In the genomic region with DNA sequence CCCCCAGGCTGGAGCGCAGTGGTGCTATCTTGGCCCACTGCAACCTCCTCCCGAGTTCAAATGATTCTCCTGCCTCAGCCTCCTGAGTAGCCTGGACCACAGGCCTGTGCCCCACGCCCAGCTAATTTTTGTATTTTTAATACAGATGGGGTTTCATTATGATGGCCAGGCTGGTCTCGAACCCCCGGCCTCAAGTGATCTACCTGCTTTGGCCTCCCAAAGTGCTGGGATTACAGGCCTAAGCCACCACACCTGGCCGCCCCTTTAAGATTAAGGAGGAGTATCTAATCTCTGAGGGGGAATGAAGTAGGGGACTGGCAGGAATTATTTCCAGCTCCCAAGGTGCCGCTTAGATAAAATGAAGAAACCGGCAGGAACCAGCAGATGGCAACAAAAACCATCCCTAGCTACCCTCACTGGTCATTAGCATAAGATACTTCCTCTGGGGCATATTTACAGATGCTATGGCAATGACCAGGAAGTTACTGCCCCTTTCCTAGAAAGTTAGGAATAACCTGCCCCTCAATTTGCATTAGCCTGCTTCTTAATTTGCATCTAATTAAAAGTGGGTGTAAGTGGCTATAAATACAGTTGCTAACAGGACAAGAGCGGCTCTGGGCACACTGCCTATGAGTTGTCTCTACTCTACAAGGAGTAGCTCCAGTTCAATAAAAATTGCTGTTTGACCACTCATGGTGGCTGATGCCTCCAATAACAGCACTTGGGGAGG, we compare ENCODE assay signal across 8 cellular contexts.
DNase-seq lines count a peak whose midpoint lies in the region; ATAC-seq and TF ChIP-seq lines count a peak whose summit lies in the region.

No MANE protein-coding gene starts in this region.

- ATAC-seq in HG03460 (IDR thresholded peaks at IDR 0.05; ENCODE audit: unreplicated experiment), result peak; percentile 42

- no peak for TF ChIP-seq CTCF in RWPE1 (conservative IDR thresholded peaks at IDR 0.05; ENCODE audit: low read depth)

- POLR2A ChIA-PET in RWPE1 (lab: Yijun Ruan, JAX; ENCODE audit: low non-redundant PET), result no interaction called here

- H3K27ac ChIP-seq in RWPE1, result no peak overlapping the region

- CTCF ChIA-PET in RWPE1 (lab: Yijun Ruan, JAX), result interaction anchor here (0.6 to 1.1 kb wide), 2 partner anchors 8 to 14 kb away, joined by 3 to 4 read pairs; no protein-coding TSS in a partner anchor

- DNase-seq in DMS 273 treated with DMSO at 0.1 percent for 48 hours (lab: John Stamatoyannopoulos, UW), result peak; percentile 34
- DNase-seq in RWPE1 (ENCODE audit: low spot score), result peak; percentile 34
- DNase-seq in hepatic stellate cell (ENCODE audit: low spot score), result peak; percentile 58
- DNase-seq in T-helper 1 cell, result no peak
- DNase-seq in NCI-H187 (lab: John Stamatoyannopoulos, UW), result no peak
- no peak for DNase-seq in stimulated activated naive CD4-positive, alpha-beta T cell treated with Interleukin-2 at 50 U/mL for 16 hours (lab: John Stamatoyannopoulos, UW)

- TF ChIP-seq POLR2A in GM19193 (IDR thresholded peaks at IDR 0.05; ENCODE audit: extremely low read depth, insufficient read depth, insufficient read length), result peak; percentile 67

Comparison
In these comparisons a context has a peak if more than half of its experiments do, and no peak if none do; other contexts are left out.
1. DNase-seq: peak in DMS 273 treated with DMSO at 0.1 percent for 48 hours (single experiment), RWPE1 (single experiment) and hepatic stellate cell (single experiment); none in T-helper 1 cell (0 of 5), NCI-H187 (0 of 2) and stimulated activated naive CD4-positive, alpha-beta T cell treated with Interleukin-2 at 50 U/mL for 16 hours (single experiment).